Comparison of ENCODE assay signal across 19 cellular contexts in genomic region chr13:48508001-48508400, GRCh38. TPM values are rescaled to one million over a fixed set of nuclear protein-coding genes. Genes with fewer than 3 reads are reported as not detected.
DNase-seq lines count a peak whose midpoint lies in the region; ATAC-seq and TF ChIP-seq lines count a peak whose summit lies in the region.
"Had no signal": no experiment of that assay in that cellular context is flagged by ENCODE, and none has a peak within 500 bp of the region (broad histone marks: within the 10 kb centered on the region; RNA-seq: fewer than 3 reads in every experiment).

No MANE protein-coding gene starts in this region.

- CTCF ChIA-PET in MCF 10A (lab: Yijun Ruan, JAX) (interaction anchor here (1.1 kb wide), 1 partner anchor 73 kb away, joined by 3 read pairs; no protein-coding TSS in a partner anchor), RWPE1 (lab: Yijun Ruan, JAX) (interaction anchor here (1.0 kb wide), 1 partner anchor 31 kb away, joined by 3 read pairs; no protein-coding TSS in a partner anchor)

- no peak overlapping the region for H3K4me3 Mint-ChIP-seq in MCF 10A (ENCODE audit: unreplicated experiment)

- no peak for TF ChIP-seq CTCF in MCF 10A (IDR thresholded peaks at IDR 0.05; ENCODE audit: unreplicated experiment)
- no peak for TF ChIP-seq CTCF in breast epithelium (IDR thresholded peaks at IDR 0.05)
- no peak for TF ChIP-seq CTCF in RWPE1 (conservative IDR thresholded peaks at IDR 0.05; ENCODE audit: low read depth)

- no peaks in the 10 kb centered on the region for H3K27me3 Mint-ChIP-seq in MCF 10A (ENCODE audit: insufficient read depth, unreplicated experiment)

- POLR2A ChIA-PET in MCF 10A (lab: Yijun Ruan, JAX), result interaction anchor here (1.3 kb wide), 2 partner anchors 24 to 107 kb away, joined by 4 read pairs; no protein-coding TSS in a partner anchor
- POLR2A ChIA-PET in RWPE1 (lab: Yijun Ruan, JAX; ENCODE audit: low non-redundant PET), result no interaction called here

- no peaks in the 10 kb centered on the region for H3K36me3 ChIP-seq in breast epithelium
- H3K36me3 ChIP-seq in esophagus (ENCODE audit: control insufficient read depth in 2 of 2, insufficient read depth in 2 of 2, low read length in 1 of 2), result peaks cover 2% of the 10 kb centered on the region in 2 donors
- H3K36me3 ChIP-seq in subcutaneous abdominal adipose tissue (ENCODE audit: control insufficient read depth in 5 of 5, insufficient read depth in 5 of 5, low read length in 5 of 5), result peaks cover 2 to 15% (median 8%) of the 10 kb centered on the region in 5 donors
- H3K36me3 ChIP-seq: BE2C, MG63 had no signal

- 45 to 69% methylated on average over 6 of the region's 6 CpGs for WGBS in esophagus, 2 donors

- intact Hi-C loops in MCF 10A (cut with micrococcal nuclease), result no loop called here
- intact Hi-C loops in breast epithelium (cut with DNase I; ENCODE audit: low total_unique reads), result no loop called here

- no peaks in the 10 kb centered on the region for H3K4me1 Mint-ChIP-seq in MCF 10A (ENCODE audit: insufficient read depth, unreplicated experiment)

- H3K9me3 ChIP-seq in breast epithelium (no peaks in the 10 kb centered on the region), esophagus (ENCODE audit: control insufficient read depth in 2 of 2, insufficient read depth in 1 of 2, low read depth in 1 of 2, low read length in 1 of 2) (no peaks in the 10 kb centered on the region), subcutaneous abdominal adipose tissue (ENCODE audit: control insufficient read depth in 5 of 5, low read length in 5 of 5) (no peaks in the 10 kb centered on the region)
- H3K9me3 ChIP-seq: BE2C, MG63, SK-N-SH had no signal

- H3K4me3 ChIP-seq in breast epithelium, result no peak overlapping the region
- no peak overlapping the region for H3K4me3 ChIP-seq in esophagus (ENCODE audit: low read depth in 1 of 2, low read length in 2 of 2)
- H3K4me3 ChIP-seq in subcutaneous abdominal adipose tissue (ENCODE audit: low read depth in 1 of 5, low read length in 5 of 5), result no peak overlapping the region
- H3K4me3 ChIP-seq: MG63 had no signal

- no peaks in the 10 kb centered on the region for H3K27me3 ChIP-seq in breast epithelium
- no peaks in the 10 kb centered on the region for H3K27me3 ChIP-seq in esophagus (ENCODE audit: control insufficient read depth in 1 of 2, insufficient read depth in 2 of 2, low read length in 2 of 2)
- no peaks in the 10 kb centered on the region for H3K27me3 ChIP-seq in subcutaneous abdominal adipose tissue (ENCODE audit: control insufficient read depth in 5 of 5, insufficient read depth in 4 of 5, low read length in 5 of 5)
- H3K27me3 ChIP-seq: BE2C, MG63 had no signal

- H3K9ac ChIP-seq in subcutaneous abdominal adipose tissue (ENCODE audit: low read length in 5 of 5), result no peak overlapping the region
- H3K9ac ChIP-seq: KMS-11, SK-N-SH had no signal

- H3K27ac ChIP-seq in breast epithelium, result peak overlapping the region in 1 of 2 donors; percentile 85
- peak overlapping the region; percentile 90 for H3K27ac ChIP-seq in RWPE1
- H3K27ac ChIP-seq in esophagus (ENCODE audit: low read depth in 2 of 2, low read length in 1 of 2), result peak overlapping the region; percentile 75 to 81
- peak overlapping the region; percentile 80 for H3K27ac ChIP-seq in subcutaneous abdominal adipose tissue (ENCODE audit: low read depth, low read length)
- H3K27ac ChIP-seq: KMS-11 had no signal

- DNase-seq in MCF 10A (ENCODE audit: unreplicated experiment), result peak; percentile 17
- no peak for DNase-seq in breast epithelium (ENCODE audit: low spot score in 2 of 2)
- DNase-seq in RWPE1 (ENCODE audit: low spot score), result peak; percentile 68
- no peak for DNase-seq in activated naive CD4-positive, alpha-beta T cell treated with anti-CD3 and anti-CD28 coated beads, Interleukin-2, amount 50 U/mL, for 72 hours (ENCODE audit: low spot score in 2 of 2)
- DNase-seq in NCI-H526 treated with DMSO at 0.1 percent for 48 hours (lab: John Stamatoyannopoulos, UW), result no peak
- DNase-seq in NCI-H446 (lab: John Stamatoyannopoulos, UW), result no peak
- DNase-seq: BE2C; DMS79; MG63; NCI-H1048; NCI-H1436 treated with DMSO at 0.1 percent for 48 hours; NCI-H2029; NCI-H748 treated with DMSO at 0.1 percent for 48 hours; NK-92 treated with Interleukin-12 subunit alpha and Interleukin-12 subunit beta, amount 100 ng/mL, for 24 hours; SHP77 treated with DMSO at 0.1 percent for 48 hours; SK-N-SH had no signal

- TF ChIP-seq POLR2A in breast epithelium (IDR thresholded peaks at IDR 0.05), result no peak

- H3K27ac Mint-ChIP-seq in MCF 10A (ENCODE audit: low read depth, unreplicated experiment), result no peak overlapping the region
- H3K27ac Mint-ChIP-seq in activated naive CD4-positive, alpha-beta T cell treated with anti-CD3 and anti-CD28 coated beads, Interleukin-2, amount 50 U/mL, for 72 hours, result no peak overlapping the region

- no TSS peak for BruUV-seq in MCF 10A (replicated peaks; lab: Mats Ljungman, UMichigan)

- H3K9me3 Mint-ChIP-seq in MCF 10A (ENCODE audit: unreplicated experiment), result no peaks in the 10 kb centered on the region
- H3K9me3 Mint-ChIP-seq in activated naive CD4-positive, alpha-beta T cell treated with anti-CD3 and anti-CD28 coated beads, Interleukin-2, amount 50 U/mL, for 72 hours, result peaks cover 0 to 6% of the 10 kb centered on the region in 2 donors

- H3K36me3 Mint-ChIP-seq in MCF 10A (ENCODE audit: insufficient read depth, unreplicated experiment), result peaks cover 6% of the 10 kb centered on the region
- H3K36me3 Mint-ChIP-seq in activated naive CD4-positive, alpha-beta T cell treated with anti-CD3 and anti-CD28 coated beads, Interleukin-2, amount 50 U/mL, for 72 hours, result peaks cover 5% of the 10 kb centered on the region in 2 donors

- H3K4me1 ChIP-seq in breast epithelium (peaks cover 0 to 9% of the 10 kb centered on the region in 2 donors), esophagus (ENCODE audit: control insufficient read depth in 2 of 2, insufficient read depth in 2 of 2, low read length in 1 of 2) (peaks cover 5 to 16% of the 10 kb centered on the region in 2 donors), subcutaneous abdominal adipose tissue (ENCODE audit: control insufficient read depth in 5 of 5, insufficient read depth in 5 of 5, low read length in 5 of 5) (peaks cover 2 to 64% (median 23%) of the 10 kb centered on the region in 5 donors)
- H3K4me1 ChIP-seq: BE2C had no signal

- no peak for ATAC-seq in activated naive CD4-positive, alpha-beta T cell treated with anti-CD3 and anti-CD28 coated beads, Interleukin-2, amount 50 U/mL, for 72 hours

RNA-seq across cellular contexts. Expression of gene RCBTB2, which starts 24.9 kb away (rescaled TPM):
- total RNA-seq in MCF 10A (2022) (2.4 TPM in 2 replicates), breast epithelium (10 to 100 TPM; 10.8 to 16.1 (median 14.9) TPM)
- 10 to 100 TPM in 1 of 2 donors, 1 to 10 TPM in 1; 8.7 to 15.0 TPM for polyA plus RNA-seq in esophagus
- 1 to 10 TPM; 1.6 to 1.7 TPM for total RNA-seq in activated naive CD4-positive, alpha-beta T cell treated with anti-CD3 and anti-CD28 coated beads, Interleukin-2, amount 50 U/mL, for 72 hours

Comparison
In these comparisons a context has a peak if more than half of its experiments do, and no peak if none do; other contexts are left out.
1. DNase-seq: peak in MCF 10A (single experiment) and RWPE1 (single experiment); none in breast epithelium (0 of 2), activated naive CD4-positive, alpha-beta T cell treated with anti-CD3 and anti-CD28 coated beads, Interleukin-2, amount 50 U/mL, for 72 hours (0 of 2), NCI-H526 treated with DMSO at 0.1 percent for 48 hours (single experiment) and NCI-H446 (0 of 2).